ENCODE assay signal across 19 cellular contexts in the genomic region with DNA sequence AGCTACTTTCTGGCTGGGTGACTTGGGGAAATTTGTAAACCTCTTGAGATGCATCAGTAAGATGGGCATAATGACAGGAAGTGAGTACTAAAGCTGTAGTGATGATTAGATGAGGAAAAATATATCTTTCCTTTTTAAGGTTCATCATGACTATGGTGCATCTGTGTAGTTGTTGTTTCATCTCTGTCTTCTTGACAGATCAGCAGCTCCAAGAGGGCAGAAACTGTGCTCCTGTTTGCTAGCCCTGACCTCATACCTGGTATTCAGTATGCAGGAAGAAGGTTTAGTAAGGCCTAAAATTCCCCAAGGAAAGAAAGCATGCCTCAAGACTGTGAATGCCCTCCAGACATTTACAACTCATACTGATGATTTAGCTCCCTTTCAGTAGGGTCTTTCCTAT.
"Had no signal": no experiment of that assay in that cellular context is flagged by ENCODE, and none has a peak within 500 bp of the region (broad histone marks: within the 10 kb centered on the region; RNA-seq: fewer than 3 reads in every experiment).

No MANE protein-coding gene starts in this region.

- H3K27me3 ChIP-seq: brain microvascular endothelial cell, esophagus squamous epithelium, heart right ventricle, neutrophil, tibial nerve had no signal

- H3K9me3 Mint-ChIP-seq: activated naive CD4-positive, alpha-beta T cell treated with anti-CD3 and anti-CD28 coated beads, Interleukin-2, amount 50 U/mL, for 72 hours; stimulated activated naive B cell treated with anti-CD40 and anti-IgM and Interleukin-4, amounts not matched to agents 10 μg/mL and 1 μg/mL and 100 μg/mL, for 72 hours; T-helper 1 cell treated with Interleukin-12 subunit alpha and Interleukin-12 subunit beta and Interleukin-4 antibody, amounts not matched to agents 30 μg/mL and 1 μg/mL, for 36 hours had no signal

- H3K36me3 Mint-ChIP-seq: activated naive CD4-positive, alpha-beta T cell treated with anti-CD3 and anti-CD28 coated beads, Interleukin-2, amount 50 U/mL, for 72 hours; naive B cell; stimulated activated naive B cell treated with anti-CD40 and anti-IgM and Interleukin-4, amounts not matched to agents 10 μg/mL and 1 μg/mL and 100 μg/mL, for 72 hours had no signal

- H3K4me3 ChIP-seq: esophagus squamous epithelium, heart right ventricle, lower lobe of right lung, tibial nerve had no signal

- H3K4me3 Mint-ChIP-seq: naive B cell; stimulated activated naive B cell treated with anti-CD40 and anti-IgM and Interleukin-4, amounts not matched to agents 10 μg/mL and 1 μg/mL and 100 μg/mL, for 72 hours; T-helper 1 cell treated with Interleukin-12 subunit alpha and Interleukin-12 subunit beta and Interleukin-4 antibody, amounts not matched to agents 30 μg/mL and 1 μg/mL, for 36 hours had no signal

- H3K4me1 ChIP-seq: lower lobe of right lung had no signal

- DNase-seq: activated CD4-positive, alpha-beta T cell treated with anti-CD3 and anti-CD28 coated beads, Interleukin-2, amount 50 U/mL, for 4 hours; activated effector memory CD4-positive, alpha-beta T cell treated with anti-CD3 and anti-CD28 coated beads, Interleukin-2, amount 50 U/mL, for 16 hours; activated T-cell treated with anti-CD3 and anti-CD28 coated beads, Interleukin-2, amount 50 U/mL, for 1 hour; amygdala; brain microvascular endothelial cell; esophagus squamous epithelium; foreskin melanocyte; heart right ventricle; lower lobe of right lung; naive B cell; posterior cingulate gyrus; right cardiac atrium; small intestine; stimulated activated naive B cell treated with anti-CD40 and anti-IgM and Interleukin-4, amounts not matched to agents 10 μg/mL and 1 μg/mL and 100 μg/mL, for 72 hours had no signal

- FAIRE-seq: endometrium, small intestine had no signal

- H3K36me3 ChIP-seq: brain microvascular endothelial cell, esophagus squamous epithelium, neutrophil, tibial nerve had no signal

- H3K9me3 ChIP-seq: esophagus squamous epithelium, heart right ventricle, lower lobe of right lung, neutrophil, tibial nerve had no signal

- H3K27ac Mint-ChIP-seq: activated naive CD4-positive, alpha-beta T cell treated with anti-CD3 and anti-CD28 coated beads, Interleukin-2, amount 50 U/mL, for 72 hours; stimulated activated naive B cell treated with anti-CD40 and anti-IgM and Interleukin-4, amounts not matched to agents 10 μg/mL and 1 μg/mL and 100 μg/mL, for 72 hours; T-helper 1 cell treated with Interleukin-12 subunit alpha and Interleukin-12 subunit beta and Interleukin-4 antibody, amounts not matched to agents 30 μg/mL and 1 μg/mL, for 36 hours had no signal

- H3K27ac ChIP-seq: brain microvascular endothelial cell, esophagus squamous epithelium, heart right ventricle, lower lobe of right lung, neutrophil had no signal

- ATAC-seq: activated naive CD4-positive, alpha-beta T cell treated with anti-CD3 and anti-CD28 coated beads, Interleukin-2, amount 50 U/mL, for 72 hours; heart right ventricle; lower lobe of right lung; right cardiac atrium had no signal
